18 cellular contexts compared by ENCODE assay signal in genomic region chr2:86628091-86628522, GRCh38. TPM values are rescaled to one million over a fixed set of nuclear protein-coding genes. Genes with fewer than 3 reads are reported as not detected.
DNase-seq lines count a peak whose midpoint lies in the region; ATAC-seq and TF ChIP-seq lines count a peak whose summit lies in the region.
"Had no signal": no experiment of that assay in that cellular context is flagged by ENCODE, and none has a peak within 500 bp of the region (broad histone marks: within the 10 kb centered on the region; RNA-seq: fewer than 3 reads in every experiment).

No MANE protein-coding gene starts in this region.

- DNase-seq in GM10266 (ENCODE audit: extremely low spot score) = peak; percentile 26
- peak; percentile 45 for DNase-seq in SW480 (ENCODE audit: low spot score)
- DNase-seq in myocyte (ENCODE audit: low read depth) = peak; percentile 39
- no peak for DNase-seq in posterior vena cava (ENCODE audit: low spot score)
- DNase-seq in SK-N-DZ (ENCODE audit: low spot score) = no peak
- no peak for DNase-seq in SW 1271 (lab: John Stamatoyannopoulos, UW)
- no peak for DNase-seq in medulla oblongata (ENCODE audit: extremely low spot score)
- DNase-seq: activated CD4-positive, alpha-beta T cell treated with anti-CD3 and anti-CD28 coated beads, Interleukin-2, amount 50 U/mL, for 48 hours; activated naive CD8-positive, alpha-beta T cell treated with anti-CD3 and anti-CD28 coated beads for 36 hours; activated T-cell treated with anti-CD3 and anti-CD28 coated beads, Interleukin-2, amount 50 U/mL, for 72 hours; AML-193; effector memory CD4-positive, alpha-beta T cell; hypothalamus; naive thymus-derived CD8-positive, alpha-beta T cell; NCI-H1092 treated with DMSO at 0.1 percent for 48 hours had no signal

- intact Hi-C loops in posterior vena cava (cut with DNase I) = loop anchor here in 1 of 2 donors (10.0 kb wide), 1 partner anchor 63 kb away; the partner anchor contains the start of gene CHMP3

- no peak for TF ChIP-seq CTCF in GM10266 (IDR thresholded peaks at IDR 0.05; ENCODE audit: control insufficient read depth, insufficient read depth, low read depth, missing control alignments)

- ATAC-seq in GM19463 (IDR thresholded peaks at IDR 0.05; ENCODE audit: unreplicated experiment) = peak; percentile 33
- ATAC-seq: activated T-cell treated with anti-CD3 and anti-CD28 coated beads, Interleukin-2, amount 50 U/mL, for 72 hours; HCT116; naive thymus-derived CD8-positive, alpha-beta T cell; psoas muscle had no signal

RNA-seq across cellular contexts. Expression of gene RNF103, which starts 4.4 kb away (rescaled TPM):
- 32.9 and 50.6 TPM in 2 replicates for total RNA-seq in myocyte
- polyA plus RNA-seq in myocyte (2012) = 17.8 TPM
- total RNA-seq in posterior vena cava = 10 to 100 TPM; 29.0 to 37.0 TPM
- polyA plus RNA-seq in SK-N-DZ (2014; cell fraction: cytosol; rRNA removed) = 9.1 and 11.0 TPM in 2 replicates
- 14.2 and 22.7 TPM in 2 replicates for polyA plus RNA-seq in SK-N-DZ (2014; cell fraction: nucleus; rRNA removed)

Comparison
In these comparisons a context has a peak if more than half of its experiments do, and no peak if none do; other contexts are left out.
1. DNase-seq: peak in GM10266 (single experiment), SW480 (single experiment) and myocyte (single experiment); none in posterior vena cava (single experiment), SK-N-DZ (single experiment), SW 1271 (0 of 2) and medulla oblongata (single experiment).